1 cellular context compared by ENCODE assay signal in genomic region chr19:17097593-17098126, GRCh38.
TF ChIP-seq lines count a peak whose summit lies in the region.

No MANE protein-coding gene starts in this region.

TF ChIP-seq in K562, 482 proteins besides CTCF, POLR2A, EP300 and RAD21 (continued from another document and continues in another):
- TF ChIP-seq ZBTB11 (CRISPR knock-in tag; IDR thresholded peaks at IDR 0.05) = 0 out of 6 replicates have a peak, but pooled peaks of 1 of the 3 experiments have one; percentile 28
- TF ChIP-seq, protein P1, sequence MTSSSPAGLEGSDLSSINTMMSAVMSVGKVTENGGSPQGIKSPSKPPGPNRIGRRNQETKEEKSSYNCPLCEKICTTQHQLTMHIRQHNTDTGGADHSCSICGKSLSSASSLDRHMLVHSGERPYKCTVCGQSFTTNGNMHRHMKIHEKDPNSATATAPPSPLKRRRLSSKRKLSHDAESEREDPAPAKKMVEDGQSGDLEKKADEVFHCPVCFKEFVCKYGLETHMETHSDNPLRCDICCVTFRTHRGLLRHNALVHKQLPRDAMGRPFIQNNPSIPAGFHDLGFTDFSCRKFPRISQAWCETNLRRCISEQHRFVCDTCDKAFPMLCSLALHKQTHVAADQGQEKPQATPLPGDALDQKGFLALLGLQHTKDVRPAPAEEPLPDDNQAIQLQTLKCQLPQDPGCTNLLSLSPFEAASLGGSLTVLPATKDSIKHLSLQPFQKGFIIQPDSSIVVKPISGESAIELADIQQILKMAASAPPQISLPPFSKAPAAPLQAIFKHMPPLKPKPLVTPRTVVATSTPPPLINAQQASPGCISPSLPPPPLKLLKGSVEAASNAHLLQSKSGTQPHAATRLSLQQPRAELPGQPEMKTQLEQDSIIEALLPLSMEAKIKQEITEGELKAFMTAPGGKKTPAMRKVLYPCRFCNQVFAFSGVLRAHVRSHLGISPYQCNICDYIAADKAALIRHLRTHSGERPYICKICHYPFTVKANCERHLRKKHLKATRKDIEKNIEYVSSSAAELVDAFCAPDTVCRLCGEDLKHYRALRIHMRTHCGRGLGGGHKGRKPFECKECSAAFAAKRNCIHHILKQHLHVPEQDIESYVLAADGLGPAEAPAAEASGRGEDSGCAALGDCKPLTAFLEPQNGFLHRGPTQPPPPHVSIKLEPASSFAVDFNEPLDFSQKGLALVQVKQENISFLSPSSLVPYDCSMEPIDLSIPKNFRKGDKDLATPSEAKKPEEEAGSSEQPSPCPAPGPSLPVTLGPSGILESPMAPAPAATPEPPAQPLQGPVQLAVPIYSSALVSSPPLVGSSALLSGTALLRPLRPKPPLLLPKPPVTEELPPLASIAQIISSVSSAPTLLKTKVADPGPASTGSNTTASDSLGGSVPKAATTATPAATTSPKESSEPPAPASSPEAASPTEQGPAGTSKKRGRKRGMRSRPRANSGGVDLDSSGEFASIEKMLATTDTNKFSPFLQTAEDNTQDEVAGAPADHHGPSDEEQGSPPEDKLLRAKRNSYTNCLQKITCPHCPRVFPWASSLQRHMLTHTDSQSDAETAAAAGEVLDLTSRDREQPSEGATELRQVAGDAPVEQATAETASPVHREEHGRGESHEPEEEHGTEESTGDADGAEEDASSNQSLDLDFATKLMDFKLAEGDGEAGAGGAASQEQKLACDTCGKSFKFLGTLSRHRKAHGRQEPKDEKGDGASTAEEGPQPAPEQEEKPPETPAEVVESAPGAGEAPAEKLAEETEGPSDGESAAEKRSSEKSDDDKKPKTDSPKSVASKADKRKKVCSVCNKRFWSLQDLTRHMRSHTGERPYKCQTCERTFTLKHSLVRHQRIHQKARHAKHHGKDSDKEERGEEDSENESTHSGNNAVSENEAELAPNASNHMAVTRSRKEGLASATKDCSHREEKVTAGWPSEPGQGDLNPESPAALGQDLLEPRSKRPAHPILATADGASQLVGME (CRISPR knock-in tag; IDR thresholded peaks at IDR 0.05) = no peak
- TF ChIP-seq PCBP1 (IDR thresholded peaks at IDR 0.05; ENCODE audit: low read depth, low read length, poor library complexity, severe bottlenecking) = no peak
- no peak for TF ChIP-seq ZBTB17 (CRISPR knock-in tag; IDR thresholded peaks at IDR 0.05)
- no peak for TF ChIP-seq POLR2G (IDR thresholded peaks at IDR 0.05; ENCODE audit: low read depth, low read length)
- no peak for TF ChIP-seq SREBF2 (CRISPR knock-in tag; IDR thresholded peaks at IDR 0.05)
- TF ChIP-seq LEF1 (IDR thresholded peaks at IDR 0.05) = peak; percentile 55; the same call in 1 of the 2 replicates
- peak; percentile 93; the same call in 1 of the 2 replicates for TF ChIP-seq DNMT1 (IDR thresholded peaks at IDR 0.05)
- no peak for TF ChIP-seq CBX2 (IDR thresholded peaks at IDR 0.05; ENCODE audit: insufficient read depth, low read length, poor library complexity, severe bottlenecking)
- TF ChIP-seq UBTF (IDR thresholded peaks at IDR 0.05; ENCODE audit: borderline replicate concordance in 1 of 2, low read depth in 2 of 2, low read length in 2 of 2) = no peak
- TF ChIP-seq ZNF12 (CRISPR knock-in tag; IDR thresholded peaks at IDR 0.05) = no peak
- no peak for TF ChIP-seq DMBX1 (CRISPR knock-in tag; IDR thresholded peaks at IDR 0.05; ENCODE audit: borderline replicate concordance)
- TF ChIP-seq ZNF778 (CRISPR knock-in tag; IDR thresholded peaks at IDR 0.05) = no peak
- no peak for TF ChIP-seq CCAR2 (IDR thresholded peaks at IDR 0.05; ENCODE audit: low read depth, low read length)
- TF ChIP-seq KLF10 (CRISPR knock-in tag; IDR thresholded peaks at IDR 0.05) = no peak
- TF ChIP-seq TBP (optimal IDR thresholded peaks at IDR 0.05; ENCODE audit: low read depth, low read length) = no peak
- TF ChIP-seq, protein P2, sequence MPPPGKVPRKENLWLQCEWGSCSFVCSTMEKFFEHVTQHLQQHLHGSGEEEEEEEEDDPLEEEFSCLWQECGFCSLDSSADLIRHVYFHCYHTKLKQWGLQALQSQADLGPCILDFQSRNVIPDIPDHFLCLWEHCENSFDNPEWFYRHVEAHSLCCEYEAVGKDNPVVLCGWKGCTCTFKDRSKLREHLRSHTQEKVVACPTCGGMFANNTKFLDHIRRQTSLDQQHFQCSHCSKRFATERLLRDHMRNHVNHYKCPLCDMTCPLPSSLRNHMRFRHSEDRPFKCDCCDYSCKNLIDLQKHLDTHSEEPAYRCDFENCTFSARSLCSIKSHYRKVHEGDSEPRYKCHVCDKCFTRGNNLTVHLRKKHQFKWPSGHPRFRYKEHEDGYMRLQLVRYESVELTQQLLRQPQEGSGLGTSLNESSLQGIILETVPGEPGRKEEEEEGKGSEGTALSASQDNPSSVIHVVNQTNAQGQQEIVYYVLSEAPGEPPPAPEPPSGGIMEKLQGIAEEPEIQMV (tag; conservative IDR thresholded peaks at IDR 0.05; ENCODE audit: low read depth) = no peak
- peak; percentile 65; the same call in 1 of the 2 replicates for TF ChIP-seq JUN (IDR thresholded peaks at IDR 0.05; ENCODE audit: borderline replicate concordance, low read depth, low read length)
- no peak for TF ChIP-seq JUN (CRISPR knock-in tag; IDR thresholded peaks at IDR 0.05; ENCODE audit: borderline replicate concordance)
- TF ChIP-seq TAF7 (tag; IDR thresholded peaks at IDR 0.05) = no peak
- TF ChIP-seq SP1 (CRISPR knock-in tag; IDR thresholded peaks at IDR 0.05) = no peak
- no peak for TF ChIP-seq THRAP3 (IDR thresholded peaks at IDR 0.05; ENCODE audit: borderline replicate concordance)
- TF ChIP-seq ZC3H4 (CRISPR knock-in tag; IDR thresholded peaks at IDR 0.05; ENCODE audit: borderline replicate concordance) = no peak
- TF ChIP-seq ZNF436 (CRISPR knock-in tag; IDR thresholded peaks at IDR 0.05) = no peak
- TF ChIP-seq ZNF175 (CRISPR knock-in tag; IDR thresholded peaks at IDR 0.05; ENCODE audit: low read depth) = no peak
- TF ChIP-seq EP400 (IDR thresholded peaks at IDR 0.05) = peak; percentile 16; the same call in 1 of the 2 replicates
- TF ChIP-seq TFAM (CRISPR knock-in tag; conservative IDR thresholded peaks at IDR 0.05) = no peak
- TF ChIP-seq, protein P3, sequence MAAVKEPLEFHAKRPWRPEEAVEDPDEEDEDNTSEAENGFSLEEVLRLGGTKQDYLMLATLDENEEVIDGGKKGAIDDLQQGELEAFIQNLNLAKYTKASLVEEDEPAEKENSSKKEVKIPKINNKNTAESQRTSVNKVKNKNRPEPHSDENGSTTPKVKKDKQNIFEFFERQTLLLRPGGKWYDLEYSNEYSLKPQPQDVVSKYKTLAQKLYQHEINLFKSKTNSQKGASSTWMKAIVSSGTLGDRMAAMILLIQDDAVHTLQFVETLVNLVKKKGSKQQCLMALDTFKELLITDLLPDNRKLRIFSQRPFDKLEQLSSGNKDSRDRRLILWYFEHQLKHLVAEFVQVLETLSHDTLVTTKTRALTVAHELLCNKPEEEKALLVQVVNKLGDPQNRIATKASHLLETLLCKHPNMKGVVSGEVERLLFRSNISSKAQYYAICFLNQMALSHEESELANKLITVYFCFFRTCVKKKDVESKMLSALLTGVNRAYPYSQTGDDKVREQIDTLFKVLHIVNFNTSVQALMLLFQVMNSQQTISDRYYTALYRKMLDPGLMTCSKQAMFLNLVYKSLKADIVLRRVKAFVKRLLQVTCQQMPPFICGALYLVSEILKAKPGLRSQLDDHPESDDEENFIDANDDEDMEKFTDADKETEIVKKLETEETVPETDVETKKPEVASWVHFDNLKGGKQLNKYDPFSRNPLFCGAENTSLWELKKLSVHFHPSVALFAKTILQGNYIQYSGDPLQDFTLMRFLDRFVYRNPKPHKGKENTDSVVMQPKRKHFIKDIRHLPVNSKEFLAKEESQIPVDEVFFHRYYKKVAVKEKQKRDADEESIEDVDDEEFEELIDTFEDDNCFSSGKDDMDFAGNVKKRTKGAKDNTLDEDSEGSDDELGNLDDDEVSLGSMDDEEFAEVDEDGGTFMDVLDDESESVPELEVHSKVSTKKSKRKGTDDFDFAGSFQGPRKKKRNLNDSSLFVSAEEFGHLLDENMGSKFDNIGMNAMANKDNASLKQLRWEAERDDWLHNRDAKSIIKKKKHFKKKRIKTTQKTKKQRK (IDR thresholded peaks at IDR 0.05; ENCODE audit: borderline replicate concordance, low read depth, low read length) = no peak
- TF ChIP-seq DDX20 (tag; IDR thresholded peaks at IDR 0.05; ENCODE audit: low read depth) = no peak
- peak; percentile 58; the same call in 1 of the 2 replicates for TF ChIP-seq ZNF592 (IDR thresholded peaks at IDR 0.05)
- no peak for TF ChIP-seq ZBTB2 (IDR thresholded peaks at IDR 0.05)
- TF ChIP-seq NELFE (IDR thresholded peaks at IDR 0.05; ENCODE audit: insufficient read depth, insufficient read length) = no peak
- TF ChIP-seq POU5F1 (IDR thresholded peaks at IDR 0.05; ENCODE audit: borderline replicate concordance, low read depth, low read length, partially characterized antibody) = no peak
- no peak for TF ChIP-seq E2F1 (CRISPR knock-in tag; IDR thresholded peaks at IDR 0.05)
- no peak for TF ChIP-seq TCF7 (IDR thresholded peaks at IDR 0.05; ENCODE audit: borderline replicate concordance)
